7 cellular contexts compared by ENCODE assay signal in genomic region chr1:86760199-86760598, GRCh38.
"Had no signal": no experiment of that assay in that cellular context is flagged by ENCODE, and none has a peak within 500 bp of the region (broad histone marks: within the 10 kb centered on the region; RNA-seq: fewer than 3 reads in every experiment).

No MANE protein-coding gene starts in this region.

- FAIRE-seq: HepG2, HTR-8/SVneo had no signal

- H3K9ac ChIP-seq: KMS-11 had no signal

- H3K27ac ChIP-seq: HL-60, KMS-11 had no signal

- DNase-seq: IMR-90, KBM-7, KG1 had no signal

- ATAC-seq: HepG2 had no signal

- H3K4me2 ChIP-seq: KMS-11 had no signal
